15 cellular contexts compared by ENCODE assay signal in genomic region chr14:74917646-74918081, GRCh38. TPM values are rescaled to one million over a fixed set of nuclear protein-coding genes. Genes with fewer than 3 reads are reported as not detected.
A peak's percentile ranks its signal among the peaks of the same experiment; 100 is the strongest.
DNase-seq lines count a peak whose midpoint lies in the region; ATAC-seq and TF ChIP-seq lines count a peak whose summit lies in the region.
"Had no signal": no experiment of that assay in that cellular context is flagged by ENCODE, and none has a peak within 500 bp of the region (broad histone marks: within the 10 kb centered on the region; RNA-seq: fewer than 3 reads in every experiment).

No MANE protein-coding gene starts in this region.

- H2BK20ac ChIP-seq in IMR-90 (ENCODE audit: low read depth, low read length): no peak overlapping the region

- WGBS in IMR-90 (ENCODE audit: extremely low coverage in 2 of 2, insufficient read length in 1 of 2), 2 experiments: 68% methylated on average over 7 of the region's 13 CpGs; no CpG with 5 or more reads in 1 of the 2 experiments
- 31 to 50% methylated on average over 13 of the region's 13 CpGs for WGBS in esophagus, 2 donors

- no peaks in the 10 kb centered on the region for H3K27me3 ChIP-seq in IMR-90 (ENCODE audit: control insufficient read depth, insufficient read depth, low read length)
- H3K27me3 ChIP-seq in esophagus (ENCODE audit: control insufficient read depth in 1 of 2, insufficient read depth in 2 of 2, low read length in 2 of 2): no peaks in the 10 kb centered on the region
- peaks cover 0 to 5% of the 10 kb centered on the region in 2 donors for H3K27me3 ChIP-seq in left lung
- H3K27me3 ChIP-seq in PC-9 (ENCODE audit: insufficient read depth, low read depth): no peaks in the 10 kb centered on the region
- H3K27me3 ChIP-seq: colonic mucosa had no signal

- no peak overlapping the region for H3K9ac ChIP-seq in IMR-90 (ENCODE audit: low read depth, low read length)

- H4K20me1 ChIP-seq in IMR-90 (ENCODE audit: insufficient read depth, low read length) (no peaks in the 10 kb centered on the region), PC-9 (ENCODE audit: insufficient read depth) (no peaks in the 10 kb centered on the region)

- TF ChIP-seq POLR2A in IMR-90 (IDR thresholded peaks at IDR 0.05; ENCODE audit: low read depth, low read length): no peak

- in situ Hi-C loops in IMR-90 (cut with MboI; ENCODE audit: low sequenced_read_pairs): loop anchor here (10.0 kb wide), 1 partner anchor 387 kb away; no protein-coding TSS in a partner anchor

- CTCF ChIA-PET in IMR-90 (lab: Yijun Ruan, JAX) (no interaction called here), PC-9 (lab: Charles Lee) (interaction anchor here (0.6 to 1.0 kb wide), 3 partner anchors 168 to 178 kb away, joined by 3 to 5 read pairs (median 3); no protein-coding TSS in a partner anchor)

- BruUV-seq in IMR-90 (replicated peaks; lab: Mats Ljungman, UMichigan): no TSS peak
- no TSS peak for BruUV-seq in PC-9 (replicated peaks; lab: Mats Ljungman, UMichigan)

- no peak overlapping the region for H3K14ac ChIP-seq in IMR-90 (replicated peaks; ENCODE audit: low read depth, low read length)

- H3K4me3 ChIP-seq in IMR-90 (ENCODE audit: insufficient read depth, low read depth, low read length): no peak overlapping the region
- no peak overlapping the region for H3K4me3 ChIP-seq in esophagus (ENCODE audit: low read depth in 1 of 2, low read length in 2 of 2)
- H3K4me3 ChIP-seq in left lung: no peak overlapping the region
- H3K4me3 ChIP-seq in skin epidermis: no peak overlapping the region
- no peak overlapping the region for H3K4me3 ChIP-seq in PC-9
- H3K4me3 ChIP-seq: colonic mucosa had no signal

- H3K4me1 ChIP-seq in IMR-90 (ENCODE audit: control insufficient read depth, insufficient read depth, low read length) (peaks cover 4% of the 10 kb centered on the region; the same call in 1 of the 2 replicates), esophagus (ENCODE audit: control insufficient read depth in 2 of 2, insufficient read depth in 2 of 2, low read length in 1 of 2) (peaks cover 5 to 33% of the 10 kb centered on the region in 2 donors), left lung (peaks cover 4 to 8% of the 10 kb centered on the region in 2 donors), PC-9 (replicated peaks; ENCODE audit: insufficient read depth) (no peaks in the 10 kb centered on the region)

- H3K56ac ChIP-seq in IMR-90 (ENCODE audit: extremely low read depth, insufficient read depth, low read length): no peak overlapping the region

- ATAC-seq in IMR-90 (ENCODE audit: low read depth) (no peak), left lung (peak; percentile 23), HG03039 (IDR thresholded peaks at IDR 0.05; ENCODE audit: unreplicated experiment) (no peak)

- no peak overlapping the region for H2AK5ac ChIP-seq in IMR-90 (ENCODE audit: low read depth, low read length)

- POLR2A ChIA-PET in IMR-90 (lab: Charles Lee; ENCODE audit: unreplicated experiment): no interaction called here
- POLR2A ChIA-PET in PC-9 (lab: Charles Lee; ENCODE audit: unreplicated experiment): no interaction called here

- no peak overlapping the region for H2AK9ac ChIP-seq in IMR-90 (replicated peaks; ENCODE audit: low read depth, low read length, poor library complexity)

- dilution Hi-C loops in IMR-90 (cut with HindIII; ENCODE audit: low sequenced_read_pairs, unreplicated experiment): no loop called here

- 0 out of 2 replicates have a peak, but pooled peaks cover 2% of the 10 kb centered on the region for H3K9me1 ChIP-seq in IMR-90 (ENCODE audit: insufficient read depth, low read length)

- TF ChIP-seq CTCF in IMR-90 (conservative IDR thresholded peaks at IDR 0.05; ENCODE audit: low read depth, low read length) (no peak), left lung (IDR thresholded peaks at IDR 0.05) (no peak), PC-9 (conservative IDR thresholded peaks at IDR 0.05) (no peak)

- H4K8ac ChIP-seq in IMR-90 (ENCODE audit: low read depth in 2 of 2, low read length in 2 of 2): no peak overlapping the region

- H2AFZ ChIP-seq in IMR-90 (replicated peaks; ENCODE audit: low read length, poor library complexity): peak overlapping the region; percentile 58
- no peak overlapping the region for H2AFZ ChIP-seq in PC-9

- no peaks in the 10 kb centered on the region for H3K79me2 ChIP-seq in PC-9 (ENCODE audit: low read depth)

- no peak overlapping the region for H2BK15ac ChIP-seq in IMR-90 (ENCODE audit: low read depth, low read length)

- no peaks in the 10 kb centered on the region for H3K36me3 ChIP-seq in IMR-90 (ENCODE audit: control insufficient read depth, insufficient read depth, low read length)
- H3K36me3 ChIP-seq in esophagus (ENCODE audit: control insufficient read depth in 2 of 2, insufficient read depth in 2 of 2, low read length in 1 of 2): peaks cover 0 to 1% of the 10 kb centered on the region in 2 donors
- H3K36me3 ChIP-seq in left lung: no peaks in the 10 kb centered on the region
- H3K36me3 ChIP-seq in PC-9 (ENCODE audit: low read depth): no peaks in the 10 kb centered on the region
- H3K36me3 ChIP-seq: colonic mucosa had no signal

- intact Hi-C loops in IMR-90 (cut with micrococcal nuclease) (no loop called here), left lung (cut with DNase I) (loop anchor here in 1 of 2 donors (5.0 kb wide), 1 partner anchor 170 kb away; no protein-coding TSS in a partner anchor), PC-9 (cut with micrococcal nuclease; ENCODE audit: unreplicated experiment) (no loop called here)

- TF ChIP-seq RAD21 in IMR-90 (IDR thresholded peaks at IDR 0.05; ENCODE audit: low read length): no peak

- H3K9me3 ChIP-seq in IMR-90 (ENCODE audit: control insufficient read depth, insufficient read depth, low read length): no peaks in the 10 kb centered on the region
- H3K9me3 ChIP-seq in esophagus (ENCODE audit: control insufficient read depth in 2 of 2, insufficient read depth in 1 of 2, low read depth in 1 of 2, low read length in 1 of 2): no peaks in the 10 kb centered on the region
- H3K9me3 ChIP-seq in left lung: no peaks in the 10 kb centered on the region
- no peaks in the 10 kb centered on the region for H3K9me3 ChIP-seq in PC-9 (ENCODE audit: insufficient read depth, low read depth)
- H3K9me3 ChIP-seq: colonic mucosa had no signal

- no peak overlapping the region for H3K18ac ChIP-seq in IMR-90 (ENCODE audit: low read depth, low read length)

- no peak overlapping the region for H2BK120ac ChIP-seq in IMR-90 (ENCODE audit: low read depth, low read length)

- H3K4me2 ChIP-seq in IMR-90 (ENCODE audit: low read depth, low read length): no peak overlapping the region
- no peak overlapping the region for H3K4me2 ChIP-seq in PC-9

- H3K79me1 ChIP-seq in IMR-90 (ENCODE audit: low read depth in 1 of 2, low read length in 2 of 2): no peaks in the 10 kb centered on the region

- H3K27ac ChIP-seq in IMR-90 (ENCODE audit: insufficient read depth, low read length) (no peak overlapping the region), esophagus (ENCODE audit: low read depth in 2 of 2, low read length in 1 of 2) (peak overlapping the region; percentile 45 to 63), left lung (no peak overlapping the region), skin epidermis (peak overlapping the region in 13 of 21 experiments; percentile 14 to 76 (median 55)), PC-9 (no peak overlapping the region)
- H3K27ac ChIP-seq: colonic mucosa had no signal

- H4K5ac ChIP-seq in IMR-90 (ENCODE audit: low read depth, low read length): no peak overlapping the region

- H3K23ac ChIP-seq in IMR-90 (ENCODE audit: low read depth, low read length): no peak overlapping the region

- H3K9me2 ChIP-seq in PC-9 (ENCODE audit: insufficient read depth): no peaks in the 10 kb centered on the region

- no peak overlapping the region for H4K91ac ChIP-seq in IMR-90 (ENCODE audit: insufficient read depth, low read depth, low read length)

- H2BK5ac ChIP-seq in IMR-90 (ENCODE audit: low read depth, low read length, poor library complexity, severe bottlenecking): no peak overlapping the region

- H3F3A ChIP-seq in PC-9 (ENCODE audit: insufficient read depth, low read depth): peaks cover 6% of the 10 kb centered on the region; the same call in 1 of the 2 replicates

- DNase-seq in IMR-90 (no peak), left lung (peak in 1 of 2 donors; percentile 69), PC-9 (no peak), NCI-H748 (lab: John Stamatoyannopoulos, UW; ENCODE audit: unreplicated experiment) (no peak), SKM-1 (lab: John Stamatoyannopoulos, UW; ENCODE audit: unreplicated experiment) (no peak)
- DNase-seq: activated naive CD4-positive, alpha-beta T cell treated with anti-CD3 and anti-CD28 coated beads, Interleukin-2, amount 50 U/mL, for 16 hours; colonic mucosa; foreskin melanocyte; GOT3; Kasumi-1; NCI-H187 treated with DMSO at 0.1 percent for 48 hours; NCI-H526 had no signal

- H3K4ac ChIP-seq in IMR-90 (ENCODE audit: low read depth, low read length): no peak overlapping the region

TF ChIP-seq in IMR-90, 13 proteins besides CTCF, POLR2A, EP300 and RAD21 (continues in another document):
- TF ChIP-seq NFE2L2 (IDR thresholded peaks at IDR 0.05; ENCODE audit: low read depth, low read length) (no peak), FOS (IDR thresholded peaks at IDR 0.05; ENCODE audit: low read depth, low read length) (no peak), CHD1 (IDR thresholded peaks at IDR 0.05; ENCODE audit: low read depth, low read length) (no peak)

RNA-seq across cellular contexts. Expression of gene RPS6KL1, which starts 5.4 kb away (rescaled TPM):
- total RNA-seq in IMR-90 (2012; rRNA removed) (0.72 and 1.1 TPM in 2 replicates), left lung (1 to 10 TPM; 5.6 to 6.7 TPM), PC-9 (2021) (3.4 and 4.2 TPM in 2 replicates)
- polyA plus RNA-seq in IMR-90 (2012; rRNA removed) (1.2 and 1.7 TPM in 2 replicates), esophagus (1 to 10 TPM; 2.8 to 3.0 TPM)
- 0.44 and 0.67 TPM in 2 replicates for polyA plus RNA-seq in IMR-90 (2012; cell fraction: cytosol; rRNA removed)
- 3.6 and 5.3 TPM in 2 replicates for polyA plus RNA-seq in IMR-90 (2012; cell fraction: nucleus; rRNA removed; ENCODE audit: low replicate concordance)

RNA-seq across cellular contexts. Expression of gene DLST, which starts 35.9 kb away (rescaled TPM):
- total RNA-seq in IMR-90 (2012; rRNA removed): 58.6 and 63.0 TPM in 2 replicates
- polyA plus RNA-seq in IMR-90 (2012; rRNA removed): 119 and 132 TPM in 2 replicates
- 71.7 and 111 TPM in 2 replicates for polyA plus RNA-seq in IMR-90 (2012; cell fraction: cytosol; rRNA removed)
- polyA plus RNA-seq in IMR-90 (2012; cell fraction: nucleus; rRNA removed; ENCODE audit: low replicate concordance): 85.7 and 132 TPM in 2 replicates
- 10 to 100 TPM; 31.0 to 56.5 TPM for polyA plus RNA-seq in esophagus
- total RNA-seq in left lung: 10 to 100 TPM; 88.3 to 98.6 TPM
- 309 and 320 TPM in 2 replicates for total RNA-seq in PC-9 (2021)

RNA-seq across cellular contexts. Expression of gene PGF, which starts 37.7 kb away (rescaled TPM):
- total RNA-seq in IMR-90 (2012; rRNA removed) (0.28 and 0.36 TPM in 2 replicates), left lung (1 to 10 TPM; 3.4 to 4.6 TPM), PC-9 (2021) (8.9 and 11.7 TPM in 2 replicates)
- polyA plus RNA-seq in IMR-90 (2012; rRNA removed) (0.39 and 0.42 TPM in 2 replicates), esophagus (1 to 10 TPM; 2.4 to 2.5 TPM)
- polyA plus RNA-seq in IMR-90 (2012; cell fraction: cytosol; rRNA removed): 0.21 and 1.0 TPM in 2 replicates
- polyA plus RNA-seq in IMR-90 (2012; cell fraction: nucleus; rRNA removed; ENCODE audit: low replicate concordance): 0.28 and 0.52 TPM in 2 replicates

RNA-seq across cellular contexts. Expression of gene PROX2, which starts 41.7 kb away (rescaled TPM):
- total RNA-seq in IMR-90 (2012; rRNA removed) (not detected in 2 replicates), left lung (under 1 TPM in 1 of 2 donors, not detected in 1; 0.08 TPM), PC-9 (2021) (not detected in 2 replicates)
- polyA plus RNA-seq in IMR-90 (2012; rRNA removed) (not detected in 2 replicates), esophagus (not detected)
- not detected in 2 replicates for polyA plus RNA-seq in IMR-90 (2012; cell fraction: cytosol; rRNA removed)
- not detected in 2 replicates for polyA plus RNA-seq in IMR-90 (2012; cell fraction: nucleus; rRNA removed; ENCODE audit: low replicate concordance)
- total RNA-seq: colonic mucosa had no signal

Comparison
In these comparisons a context has a peak if more than half of its experiments do, and no peak if none do; other contexts are left out.
1. H3K27ac ChIP-seq: peak in esophagus (2 of 2) and skin epidermis (13 of 21); none in IMR-90 (single experiment), left lung (0 of 2) and PC-9 (single experiment).